2 cellular contexts compared by ENCODE assay signal in genomic region chr11:15886866-15887265, GRCh38.
TF ChIP-seq lines count a peak whose summit lies in the region.

No MANE protein-coding gene starts in this region.

TF ChIP-seq in H1, 55 proteins besides CTCF, POLR2A, EP300 and RAD21:
- TF ChIP-seq BRCA1 (IDR thresholded peaks at IDR 0.05; ENCODE audit: low read depth, low read length) (no peak), TAF1 (IDR thresholded peaks at IDR 0.05; ENCODE audit: low read depth, low read length) (no peak), SAP30 (IDR thresholded peaks at IDR 0.05; ENCODE audit: insufficient read depth, insufficient replicate concordance, low read length) (no peak), NRF1 (IDR thresholded peaks at IDR 0.05; ENCODE audit: low read depth, low read length) (no peak), SUZ12 (IDR thresholded peaks at IDR 0.05; ENCODE audit: low read length) (no peak), POU5F1 (IDR thresholded peaks at IDR 0.05; ENCODE audit: low read depth, low read length) (no peak), MAX (IDR thresholded peaks at IDR 0.05) (no peak)

TF ChIP-seq in HepG2, 621 proteins besides CTCF, POLR2A, EP300 and RAD21:
- TF ChIP-seq ZNF713 (CRISPR knock-in tag; IDR thresholded peaks at IDR 0.05) (no peak), TAF15 (IDR thresholded peaks at IDR 0.05; ENCODE audit: low read depth, low read length, poor library complexity, severe bottlenecking) (no peak), AKNA (CRISPR knock-in tag; IDR thresholded peaks at IDR 0.05; ENCODE audit: borderline replicate concordance) (no peak), NCOA2 (CRISPR knock-in tag; IDR thresholded peaks at IDR 0.05) (no peak), TEAD3 (CRISPR knock-in tag; optimal IDR thresholded peaks at IDR 0.05; ENCODE audit: borderline replicate concordance) (no peak), HMGXB4 (CRISPR knock-in tag; IDR thresholded peaks at IDR 0.05; ENCODE audit: borderline replicate concordance in 1 of 2, low read depth in 1 of 2) (no peak), ZNF781 (CRISPR knock-in tag; IDR thresholded peaks at IDR 0.05; ENCODE audit: borderline replicate concordance, not compliant biosample characterization) (no peak), CERS6 (CRISPR knock-in tag; IDR thresholded peaks at IDR 0.05) (no peak), ELF4 (CRISPR knock-in tag; IDR thresholded peaks at IDR 0.05; ENCODE audit: borderline replicate concordance) (no peak), ZSCAN21 (CRISPR knock-in tag; IDR thresholded peaks at IDR 0.05; ENCODE audit: borderline replicate concordance) (no peak), FOXA3 (CRISPR knock-in tag; IDR thresholded peaks at IDR 0.05) (no peak), ZNF770 (CRISPR knock-in tag; IDR thresholded peaks at IDR 0.05) (no peak), BCLAF1 (IDR thresholded peaks at IDR 0.05) (no peak), ZMYM2 (CRISPR knock-in tag; IDR thresholded peaks at IDR 0.05) (no peak), ATM (IDR thresholded peaks at IDR 0.05; ENCODE audit: borderline replicate concordance) (no peak), THRA (CRISPR knock-in tag; IDR thresholded peaks at IDR 0.05; ENCODE audit: borderline replicate concordance) (no peak), U2AF2 (IDR thresholded peaks at IDR 0.05; ENCODE audit: low read depth, low read length) (no peak), HNRNPLL (IDR thresholded peaks at IDR 0.05; ENCODE audit: low read depth, low read length, poor library complexity, severe bottlenecking) (no peak), DMAP1 (CRISPR knock-in tag; IDR thresholded peaks at IDR 0.05) (no peak), REPIN1 (CRISPR knock-in tag; IDR thresholded peaks at IDR 0.05; ENCODE audit: borderline replicate concordance, low read depth) (no peak)
